In genomic region chr3:31908391-31909097, GRCh38 we compare ENCODE assay signal across 10 cellular contexts.
DNase-seq lines count a peak whose midpoint lies in the region; ATAC-seq and TF ChIP-seq lines count a peak whose summit lies in the region.
"Had no signal": no experiment of that assay in that cellular context is flagged by ENCODE, and none has a peak within 500 bp of the region (broad histone marks: within the 10 kb centered on the region; RNA-seq: fewer than 3 reads in every experiment).

No MANE protein-coding gene starts in this region.

- POLR2A ChIA-PET in IMR-90 (lab: Charles Lee; ENCODE audit: unreplicated experiment) (no interaction called here), HEK293T (lab: Yijun Ruan, JAX) (no interaction called here)

- CTCF ChIA-PET in IMR-90 (lab: Yijun Ruan, JAX) = no interaction called here
- CTCF ChIA-PET in HEK293T (lab: Yijun Ruan, JAX) = interaction anchor here (0.6 kb wide), 1 partner anchor 556 kb away, joined by 4 read pairs; no protein-coding TSS in a partner anchor

- H3K79me1 ChIP-seq in IMR-90 (ENCODE audit: low read depth in 1 of 2, low read length in 2 of 2) = peaks cover 0 to 4% of the 10 kb centered on the region in 2 experiments; a peak in 1 of 4 replicates

- no peak overlapping the region for H3K4ac ChIP-seq in IMR-90 (ENCODE audit: low read depth, low read length)

- no peak for TF ChIP-seq POLR2A in IMR-90 (IDR thresholded peaks at IDR 0.05; ENCODE audit: low read depth, low read length)

- no peak overlapping the region for H3K4me2 ChIP-seq in IMR-90 (ENCODE audit: low read depth, low read length)

- H3K14ac ChIP-seq in IMR-90 (replicated peaks; ENCODE audit: low read depth, low read length) = no peak overlapping the region

- no peak overlapping the region for H2BK15ac ChIP-seq in IMR-90 (ENCODE audit: low read depth, low read length)

- H3K9me1 ChIP-seq in IMR-90 (ENCODE audit: insufficient read depth, low read length) = no peaks in the 10 kb centered on the region

- no peak overlapping the region for H3K18ac ChIP-seq in IMR-90 (ENCODE audit: low read depth, low read length)

- H3K27me3 ChIP-seq in IMR-90 (ENCODE audit: control insufficient read depth, insufficient read depth, low read length) = no peaks in the 10 kb centered on the region
- H3K27me3 ChIP-seq in upper lobe of right lung = no peaks in the 10 kb centered on the region
- H3K27me3 ChIP-seq: esophagus squamous epithelium, pancreas had no signal

- H2BK20ac ChIP-seq in IMR-90 (ENCODE audit: low read depth, low read length) = no peak overlapping the region

- H2AK9ac ChIP-seq in IMR-90 (replicated peaks; ENCODE audit: low read depth, low read length, poor library complexity) = no peak overlapping the region

- dilution Hi-C loops in IMR-90 (cut with HindIII; ENCODE audit: low sequenced_read_pairs, unreplicated experiment) = no loop called here

- no peak overlapping the region for H4K91ac ChIP-seq in IMR-90 (ENCODE audit: insufficient read depth, low read depth, low read length)

- no peak overlapping the region for H4K5ac ChIP-seq in IMR-90 (ENCODE audit: low read depth, low read length)

- WGBS in IMR-90 (ENCODE audit: extremely low coverage in 2 of 2, insufficient read length in 1 of 2), 2 experiments = no CpG with 5 or more reads among the region's 5 CpGs

- no peaks in the 10 kb centered on the region for H4K20me1 ChIP-seq in IMR-90 (ENCODE audit: insufficient read depth, low read length)

- in situ Hi-C loops in IMR-90 (cut with MboI; ENCODE audit: low sequenced_read_pairs) = no loop called here

- no peak overlapping the region for H2BK120ac ChIP-seq in IMR-90 (ENCODE audit: low read depth, low read length)

- no peak overlapping the region for H3K9ac ChIP-seq in IMR-90 (ENCODE audit: low read depth, low read length)

- no peak overlapping the region for H2BK5ac ChIP-seq in IMR-90 (ENCODE audit: low read depth, low read length, poor library complexity, severe bottlenecking)

- no peak overlapping the region for H4K8ac ChIP-seq in IMR-90 (ENCODE audit: low read depth in 2 of 2, low read length in 2 of 2)

- DNase-seq in NCI-H345 (lab: John Stamatoyannopoulos, UW) (peak; percentile 4), NCI-H345 treated with DMSO at 0.1 percent for 48 hours (lab: John Stamatoyannopoulos, UW; ENCODE audit: unreplicated experiment) (no peak), IMR-90 (peak; percentile 14), dermis blood vessel endothelial cell (peak; percentile 75), upper lobe of right lung (no peak), NOMO-1 treated with dmso at 0.1 percent for 144 hours (lab: John Stamatoyannopoulos, UW; ENCODE audit: unreplicated experiment) (no peak), caudate nucleus (lab: John Stamatoyannopoulos, UW) (no peak), HEK293T (ENCODE audit: extremely low spot score) (no peak)
- DNase-seq: esophagus squamous epithelium, pancreas had no signal

- intact Hi-C loops in IMR-90 (cut with micrococcal nuclease) (no loop called here), upper lobe of right lung (cut with DNase I) (no loop called here)

- ATAC-seq in IMR-90 (ENCODE audit: low read depth) (no peak), upper lobe of right lung (peak; percentile 53)

- TF ChIP-seq CTCF in IMR-90 (conservative IDR thresholded peaks at IDR 0.05; ENCODE audit: low read depth, low read length) = no peak
- no peak for TF ChIP-seq CTCF in upper lobe of right lung (IDR thresholded peaks at IDR 0.05)

- TF ChIP-seq RAD21 in IMR-90 (IDR thresholded peaks at IDR 0.05; ENCODE audit: low read length) = no peak

- H3K23ac ChIP-seq in IMR-90 (ENCODE audit: low read depth, low read length) = no peak overlapping the region

- no peak overlapping the region for H2AFZ ChIP-seq in IMR-90 (replicated peaks; ENCODE audit: low read length, poor library complexity)

- BruUV-seq in IMR-90 (replicated peaks; lab: Mats Ljungman, UMichigan) = no TSS peak

- H3K9me3 ChIP-seq in IMR-90 (ENCODE audit: control insufficient read depth, insufficient read depth, low read length) (no peaks in the 10 kb centered on the region), upper lobe of right lung (no peaks in the 10 kb centered on the region)
- H3K9me3 ChIP-seq: esophagus squamous epithelium, pancreas had no signal

- H3K56ac ChIP-seq in IMR-90 (ENCODE audit: extremely low read depth, insufficient read depth, low read length) = no peak overlapping the region

- H3K36me3 ChIP-seq in IMR-90 (ENCODE audit: control insufficient read depth, insufficient read depth, low read length) (no peaks in the 10 kb centered on the region; the same call in 1 of the 2 replicates), upper lobe of right lung (no peaks in the 10 kb centered on the region)
- H3K36me3 ChIP-seq: esophagus squamous epithelium, pancreas had no signal

- H3K4me3 ChIP-seq in IMR-90 (ENCODE audit: insufficient read depth, low read depth, low read length) (no peak overlapping the region), upper lobe of right lung (no peak overlapping the region)
- H3K4me3 ChIP-seq: esophagus squamous epithelium, pancreas had no signal

- no peak overlapping the region for H2AK5ac ChIP-seq in IMR-90 (ENCODE audit: low read depth, low read length)

- no peak overlapping the region for H3K27ac ChIP-seq in IMR-90 (ENCODE audit: insufficient read depth, low read length)
- H3K27ac ChIP-seq in upper lobe of right lung = no peak overlapping the region
- no peak overlapping the region for H3K27ac ChIP-seq in caudate nucleus (ENCODE audit: low read depth, low read length)
- H3K27ac ChIP-seq: esophagus squamous epithelium, pancreas had no signal

- H3K4me1 ChIP-seq in IMR-90 (ENCODE audit: control insufficient read depth, insufficient read depth, low read length) = no peaks in the 10 kb centered on the region
- peaks cover 6% of the 10 kb centered on the region for H3K4me1 ChIP-seq in upper lobe of right lung

TF ChIP-seq in IMR-90, 13 proteins besides CTCF, POLR2A, EP300 and RAD21 (continues in another document):
- TF ChIP-seq, protein P1, sequence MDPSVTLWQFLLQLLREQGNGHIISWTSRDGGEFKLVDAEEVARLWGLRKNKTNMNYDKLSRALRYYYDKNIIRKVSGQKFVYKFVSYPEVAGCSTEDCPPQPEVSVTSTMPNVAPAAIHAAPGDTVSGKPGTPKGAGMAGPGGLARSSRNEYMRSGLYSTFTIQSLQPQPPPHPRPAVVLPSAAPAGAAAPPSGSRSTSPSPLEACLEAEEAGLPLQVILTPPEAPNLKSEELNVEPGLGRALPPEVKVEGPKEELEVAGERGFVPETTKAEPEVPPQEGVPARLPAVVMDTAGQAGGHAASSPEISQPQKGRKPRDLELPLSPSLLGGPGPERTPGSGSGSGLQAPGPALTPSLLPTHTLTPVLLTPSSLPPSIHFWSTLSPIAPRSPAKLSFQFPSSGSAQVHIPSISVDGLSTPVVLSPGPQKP (IDR thresholded peaks at IDR 0.05; ENCODE audit: borderline replicate concordance, low read depth, low read length) = no peak
- TF ChIP-seq NFE2L2 (IDR thresholded peaks at IDR 0.05; ENCODE audit: low read depth, low read length) = no peak
- TF ChIP-seq CEBPB (IDR thresholded peaks at IDR 0.05; ENCODE audit: low read depth, low read length) = no peak
- no peak for TF ChIP-seq SMC3 (IDR thresholded peaks at IDR 0.05; ENCODE audit: low read depth, low read length)
- TF ChIP-seq MAFK (IDR thresholded peaks at IDR 0.05; ENCODE audit: low read depth, low read length) = no peak
- no peak for TF ChIP-seq CHD1 (IDR thresholded peaks at IDR 0.05; ENCODE audit: low read depth, low read length)
- no peak for TF ChIP-seq FOS (IDR thresholded peaks at IDR 0.05; ENCODE audit: low read depth, low read length)
- no peak for TF ChIP-seq BHLHE40 (IDR thresholded peaks at IDR 0.05; ENCODE audit: low read depth, low read length)
- TF ChIP-seq MAZ (IDR thresholded peaks at IDR 0.05; ENCODE audit: borderline replicate concordance, low read depth, low read length) = no peak
- TF ChIP-seq RCOR1 (IDR thresholded peaks at IDR 0.05; ENCODE audit: insufficient replicate concordance, low read length) = no peak
- TF ChIP-seq MXI1 (IDR thresholded peaks at IDR 0.05; ENCODE audit: borderline replicate concordance, low read depth, low read length) = no peak

TF ChIP-seq in HEK293T, 16 proteins besides CTCF, POLR2A, EP300 and RAD21:
- TF ChIP-seq BHLHE40 (IDR thresholded peaks at IDR 0.05; ENCODE audit: borderline replicate concordance) (no peak), SUZ12 (IDR thresholded peaks at IDR 0.05) (no peak), LEF1 (IDR thresholded peaks at IDR 0.05; ENCODE audit: borderline replicate concordance) (no peak), CTBP1 (IDR thresholded peaks at IDR 0.05; ENCODE audit: borderline replicate concordance) (no peak), FOXA1 (IDR thresholded peaks at IDR 0.05) (no peak), SP1 (IDR thresholded peaks at IDR 0.05) (no peak), ELF4 (IDR thresholded peaks at IDR 0.05) (no peak), TARDBP (IDR thresholded peaks at IDR 0.05) (no peak), FOXM1 (IDR thresholded peaks at IDR 0.05; ENCODE audit: borderline replicate concordance) (no peak), HDGF (IDR thresholded peaks at IDR 0.05; ENCODE audit: borderline replicate concordance) (no peak), L3MBTL2 (conservative IDR thresholded peaks at IDR 0.05) (no peak), ZNF384 (IDR thresholded peaks at IDR 0.05) (no peak)
- TF ChIP-seq, protein P2, sequence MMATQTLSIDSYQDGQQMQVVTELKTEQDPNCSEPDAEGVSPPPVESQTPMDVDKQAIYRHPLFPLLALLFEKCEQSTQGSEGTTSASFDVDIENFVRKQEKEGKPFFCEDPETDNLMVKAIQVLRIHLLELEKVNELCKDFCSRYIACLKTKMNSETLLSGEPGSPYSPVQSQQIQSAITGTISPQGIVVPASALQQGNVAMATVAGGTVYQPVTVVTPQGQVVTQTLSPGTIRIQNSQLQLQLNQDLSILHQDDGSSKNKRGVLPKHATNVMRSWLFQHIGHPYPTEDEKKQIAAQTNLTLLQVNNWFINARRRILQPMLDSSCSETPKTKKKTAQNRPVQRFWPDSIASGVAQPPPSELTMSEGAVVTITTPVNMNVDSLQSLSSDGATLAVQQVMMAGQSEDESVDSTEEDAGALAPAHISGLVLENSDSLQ (IDR thresholded peaks at IDR 0.05) = no peak
TF ChIP-seq in HEK293T: peak in this region for 0.

Comparison
In these comparisons a context has a peak if more than half of its experiments do, and no peak if none do; other contexts are left out.
1. DNase-seq: peak in NCI-H345 (single experiment), IMR-90 (single experiment) and dermis blood vessel endothelial cell (single experiment); none in NCI-H345 treated with DMSO at 0.1 percent for 48 hours (single experiment), upper lobe of right lung (single experiment), NOMO-1 treated with dmso at 0.1 percent for 144 hours (single experiment), caudate nucleus (0 of 61) and HEK293T (single experiment).